ENCODE assay signal across 8 cellular contexts in genomic region chr11:10856689-10857603, GRCh38. TPM values are rescaled to one million over a fixed set of nuclear protein-coding genes. Genes with fewer than 3 reads are reported as not detected.
DNase-seq lines count a peak whose midpoint lies in the region; ATAC-seq, FAIRE-seq and TF ChIP-seq lines count a peak whose summit lies in the region.

No MANE protein-coding gene starts in this region.

- H3K9me3 ChIP-seq in DND-41 (ENCODE audit: insufficient read depth, low read length, severe bottlenecking): no peaks in the 10 kb centered on the region
- H3K9me3 ChIP-seq in Peyer's patch: no peaks in the 10 kb centered on the region

- H3K4me2 ChIP-seq in DND-41 (ENCODE audit: insufficient read depth, low read length): peak overlapping the region; percentile 69

- H3K36me3 ChIP-seq in DND-41 (ENCODE audit: insufficient read depth, low read length): peaks cover 49% of the 10 kb centered on the region
- H3K36me3 ChIP-seq in Peyer's patch: peaks cover 0 to 34% (median 0%) of the 10 kb centered on the region in 3 donors

- H3K4me3 Mint-ChIP-seq in chondrocyte (ENCODE audit: unreplicated experiment): peak overlapping the region; percentile 96
- H3K4me3 Mint-ChIP-seq in stimulated activated naive CD8-positive, alpha-beta T cell treated with anti-CD3 and anti-CD28 coated beads, Interleukin-15, amount 100 ng/mL, for 72 hours: peak overlapping the region; percentile 96

- peak overlapping the region; percentile 95 for H3K9ac ChIP-seq in DND-41 (ENCODE audit: low read depth, low read length)

- H3K27me3 Mint-ChIP-seq in chondrocyte (ENCODE audit: low read depth): no peaks in the 10 kb centered on the region
- no peaks in the 10 kb centered on the region for H3K27me3 Mint-ChIP-seq in stimulated activated naive CD8-positive, alpha-beta T cell treated with anti-CD3 and anti-CD28 coated beads, Interleukin-15, amount 100 ng/mL, for 72 hours

- peaks cover 50% of the 10 kb centered on the region for H3K4me1 ChIP-seq in DND-41 (ENCODE audit: insufficient read depth, low read length)
- H3K4me1 ChIP-seq in Peyer's patch: peaks cover 0 to 17% (median 6%) of the 10 kb centered on the region in 4 donors

- H3K4me3 ChIP-seq in DND-41 (ENCODE audit: low read depth in 1 of 2, low read length in 2 of 2): peak overlapping the region; percentile 66 to 69
- H3K4me3 ChIP-seq in Peyer's patch: peak overlapping the region; percentile 56 to 85 (median 73)

- H3K27me3 ChIP-seq in DND-41 (ENCODE audit: insufficient read depth, low read length, poor library complexity) (no peaks in the 10 kb centered on the region), Peyer's patch (no peaks in the 10 kb centered on the region), layer of hippocampus (ENCODE audit: control insufficient read depth, insufficient read depth, low read length) (no peaks in the 10 kb centered on the region)

- H3K27ac Mint-ChIP-seq in chondrocyte (ENCODE audit: unreplicated experiment): peak overlapping the region; percentile 99
- peak overlapping the region; percentile 98 to 100 for H3K27ac Mint-ChIP-seq in stimulated activated naive CD8-positive, alpha-beta T cell treated with anti-CD3 and anti-CD28 coated beads, Interleukin-15, amount 100 ng/mL, for 72 hours

- FAIRE-seq in GM12891 (lab: Jason Lieb, UNC): no peak

- no peak for TF ChIP-seq CTCF in DND-41 (IDR thresholded peaks at IDR 0.05; ENCODE audit: borderline replicate concordance, extremely low read depth, low read length, poor library complexity, severe bottlenecking)
- TF ChIP-seq CTCF in Peyer's patch (IDR thresholded peaks at IDR 0.05): no peak
- TF ChIP-seq CTCF in chondrocyte (IDR thresholded peaks at IDR 0.05): no peak

- DNase-seq in DND-41: no peak
- peak in 2 of 3 donors; percentile 65 to 78 for DNase-seq in Peyer's patch
- no peak for DNase-seq in chondrocyte (ENCODE audit: low spot score)
- peak in 1 of 2 donors; percentile 14 for DNase-seq in stimulated activated naive CD8-positive, alpha-beta T cell treated with anti-CD3 and anti-CD28 coated beads, Interleukin-15, amount 100 ng/mL, for 72 hours
- no peak for DNase-seq in GM12891 (ENCODE audit: insufficient read length, low spot score)

- H4K20me1 ChIP-seq in DND-41 (ENCODE audit: insufficient read depth, low read length): peaks cover 7% of the 10 kb centered on the region; the same call in 1 of the 2 replicates

- H2AFZ ChIP-seq in DND-41 (ENCODE audit: low read depth, low read length): peak overlapping the region; percentile 81

- H3K9me3 Mint-ChIP-seq in chondrocyte (ENCODE audit: low read depth): no peaks in the 10 kb centered on the region
- H3K9me3 Mint-ChIP-seq in stimulated activated naive CD8-positive, alpha-beta T cell treated with anti-CD3 and anti-CD28 coated beads, Interleukin-15, amount 100 ng/mL, for 72 hours: peaks cover 0 to 6% of the 10 kb centered on the region in 2 donors

- H3K79me2 ChIP-seq in DND-41 (ENCODE audit: insufficient read depth, low read length): peaks cover 89% of the 10 kb centered on the region

- TF ChIP-seq POLR2A in Peyer's patch (IDR thresholded peaks at IDR 0.05) (peak; percentile 29 to 37), GM12891 (IDR thresholded peaks at IDR 0.05; ENCODE audit: low read depth, low read length) (no peak)

- ATAC-seq in DND-41 (ENCODE audit: insufficient read depth, low read depth) (peak; percentile 28), GM19324 (IDR thresholded peaks at IDR 0.05; ENCODE audit: low FRiP score, unreplicated experiment) (peak; percentile 23), HG03342 (IDR thresholded peaks at IDR 0.05; ENCODE audit: unreplicated experiment) (peak; percentile 15)
- peak; percentile 13 for ATAC-seq in stimulated activated naive CD8-positive, alpha-beta T cell treated with anti-CD3 and anti-CD28 coated beads, Interleukin-15, amount 100 ng/mL, for 72 hours

- H3K36me3 Mint-ChIP-seq in chondrocyte (ENCODE audit: low read depth): peaks cover 23% of the 10 kb centered on the region

- H3K27ac ChIP-seq in DND-41 (ENCODE audit: low read length): peak overlapping the region; percentile 95
- H3K27ac ChIP-seq in Peyer's patch: peak overlapping the region; percentile 88 to 97 (median 94)
- peak overlapping the region; percentile 95 for H3K27ac ChIP-seq in layer of hippocampus (ENCODE audit: low read depth, low read length)

- peaks cover 24% of the 10 kb centered on the region for H3K4me1 Mint-ChIP-seq in chondrocyte (ENCODE audit: low read depth)
- H3K4me1 Mint-ChIP-seq in stimulated activated naive CD8-positive, alpha-beta T cell treated with anti-CD3 and anti-CD28 coated beads, Interleukin-15, amount 100 ng/mL, for 72 hours: peaks cover 38% of the 10 kb centered on the region

TF ChIP-seq in GM12891, 5 proteins besides CTCF, POLR2A, EP300 and RAD21:
- TF ChIP-seq POLR2AphosphoS5 (IDR thresholded peaks at IDR 0.05; ENCODE audit: low read depth, low read length): no peak
- no peak for TF ChIP-seq PAX5 (IDR thresholded peaks at IDR 0.05; ENCODE audit: insufficient read depth, low read length, severe bottlenecking)
- TF ChIP-seq POU2F2 (IDR thresholded peaks at IDR 0.05; ENCODE audit: low read depth, low read length): no peak
- no peak for TF ChIP-seq TAF1 (IDR thresholded peaks at IDR 0.05; ENCODE audit: low read depth, low read length)

RNA-seq across cellular contexts. Expression of gene ZBED5, which starts 0.9 kb away (rescaled TPM):
- total RNA-seq in Peyer's patch (10 to 100 TPM; 23.8 to 47.0 (median 31.9) TPM), chondrocyte (30.1 to 45.4 TPM (median 33.5 TPM) in 3 replicates)
- polyA plus RNA-seq in GM12891 (2012; ENCODE audit: low read depth, missing spikeins): 21.0 TPM

RNA-seq across cellular contexts. Expression of gene EIF4G2, which starts 48.2 kb away (rescaled TPM):
- total RNA-seq in Peyer's patch (100 to 1,000 TPM; 339 to 452 (median 371) TPM), chondrocyte (1,031 to 1,062 TPM (median 1,058 TPM) in 3 replicates)
- polyA plus RNA-seq in GM12891 (2012; ENCODE audit: low read depth, missing spikeins): 304 TPM

Comparison
In these comparisons a context has a peak if more than half of its experiments do, and no peak if none do; other contexts are left out.
1. DNase-seq: peak in Peyer's patch (2 of 3); none in DND-41 (single experiment), chondrocyte (single experiment) and GM12891 (single experiment).
2. Peak in every context shown above with its lines, with median percentiles within 50 percentile points of each other: ATAC-seq and H3K27ac ChIP-seq.